22 cellular contexts compared by ENCODE assay signal in genomic region chr5:4572713-4573112, GRCh38.
"Had no signal": no experiment of that assay in that cellular context is flagged by ENCODE, and none has a peak within 500 bp of the region (broad histone marks: within the 10 kb centered on the region; RNA-seq: fewer than 3 reads in every experiment).

No MANE protein-coding gene starts in this region.

- H3K36me3 Mint-ChIP-seq: IgD-negative memory B cell had no signal

- H3K4me2 ChIP-seq: KMS-11, SK-N-SH had no signal

- ATAC-seq: K562 had no signal

- H3K9me3 ChIP-seq: SK-N-SH had no signal

- H3K27ac Mint-ChIP-seq: IgD-negative memory B cell had no signal

- H3K4me3 ChIP-seq: K562 had no signal

- DNase-seq: Kasumi-1, MV-4-11, NCI-H1092, NCI-H1436, NCI-H187, NCI-H2029, NCI-H2081 treated with DMSO at 0.1 percent for 48 hours, NCI-H2171, NCI-H226, NCI-H446, NCI-H510A, NCI-H524 treated with DMSO at 0.1 percent for 48 hours, NCI-H69, NCI-H774, Right ventricle myocardium superior, RPMI8226, SIG-M5, SK-N-SH had no signal

- H3K27ac ChIP-seq: HL-60, KMS-11 had no signal

- H3K27me3 Mint-ChIP-seq: IgD-negative memory B cell had no signal

- H3K4me3 Mint-ChIP-seq: IgD-negative memory B cell had no signal

- H3K9ac ChIP-seq: KMS-11, SK-N-SH had no signal

- H3K4me1 Mint-ChIP-seq: IgD-negative memory B cell had no signal
